ENCODE assay signal across 1 cellular context in genomic region chr2:177270531-177270930, GRCh38.
TF ChIP-seq lines count a peak whose summit lies in the region.

No MANE protein-coding gene starts in this region.

TF ChIP-seq in A549, 52 proteins besides CTCF, POLR2A, EP300 and RAD21:
- TF ChIP-seq RCOR1 (IDR thresholded peaks at IDR 0.05; ENCODE audit: low read depth, low read length) (no peak), NR3C1 (IDR thresholded peaks at IDR 0.05) (no peak), ZNF302 (CRISPR knock-in tag; IDR thresholded peaks at IDR 0.05) (no peak), PHF8 (IDR thresholded peaks at IDR 0.05; ENCODE audit: borderline replicate concordance, low read depth) (no peak), BHLHE40 (IDR thresholded peaks at IDR 0.05; ENCODE audit: low read depth, low read length) (no peak), CEBPB (IDR thresholded peaks at IDR 0.05) (no peak), BCL3 (IDR thresholded peaks at IDR 0.05) (no peak), SMC3 (IDR thresholded peaks at IDR 0.05) (no peak), MYC (IDR thresholded peaks at IDR 0.05; ENCODE audit: borderline replicate concordance, low read length) (no peak)
